Comparison of ENCODE assay signal across 27 cellular contexts in genomic region chr13:113746143-113746525, GRCh38. TPM values are rescaled to one million over a fixed set of nuclear protein-coding genes. Genes with fewer than 3 reads are reported as not detected.
A peak's percentile ranks its signal among the peaks of the same experiment; 100 is the strongest.
DNase-seq lines count a peak whose midpoint lies in the region; ATAC-seq, FAIRE-seq and TF ChIP-seq lines count a peak whose summit lies in the region.
"Had no signal": no experiment of that assay in that cellular context is flagged by ENCODE, and none has a peak within 500 bp of the region (broad histone marks: within the 10 kb centered on the region; RNA-seq: fewer than 3 reads in every experiment).

No MANE protein-coding gene starts in this region.

- ATAC-seq in A549 (peak; percentile 27 to 48; a peak in 4 of 6 replicates), GM23338 (peak; percentile 14; the same call in 2 of the 3 replicates), left colon (peak; percentile 79), HG03565 (IDR thresholded peaks at IDR 0.05; ENCODE audit: unreplicated experiment) (no peak)
- ATAC-seq: esophagus mucosa, gastrocnemius medialis, pancreas had no signal

- CTCF ChIA-PET in A549 (lab: Yijun Ruan, JAX): interaction anchor here (0.9 kb wide), 1 partner anchor 13 kb away, joined by 3 read pairs; no protein-coding TSS in a partner anchor

- POLR2A ChIA-PET in A549 (lab: Yijun Ruan, JAX): interaction anchor here (0.6 kb wide), 1 partner anchor 180 kb away, joined by 3 read pairs; no protein-coding TSS in a partner anchor

- H4K20me1 ChIP-seq in GM23338 (replicated peaks; ENCODE audit: insufficient read depth): no peaks in the 10 kb centered on the region

- H3K9me3 ChIP-seq in A549: no peaks in the 10 kb centered on the region
- H3K9me3 ChIP-seq: gastrocnemius medialis, pancreas, thyroid gland had no signal

- H3K4me1 Mint-ChIP-seq in GM23338: peaks cover 20% of the 10 kb centered on the region

- H3K4me1 ChIP-seq in A549 (peaks cover 3% of the 10 kb centered on the region; the same call in 1 of the 3 replicates), GM23338 (ENCODE audit: insufficient read depth) (no peaks in the 10 kb centered on the region)
- H3K4me1 ChIP-seq: gastrocnemius medialis, pancreas had no signal

- TF ChIP-seq RAD21 in A549 (conservative IDR thresholded peaks at IDR 0.05 in 1 of 2, IDR thresholded peaks at IDR 0.05 in 1 of 2): no peak

- H3K27me3 ChIP-seq in GM23338 (ENCODE audit: insufficient read depth): no peaks in the 10 kb centered on the region
- no peaks in the 10 kb centered on the region for H3K27me3 ChIP-seq in brain microvascular endothelial cell (replicated peaks)
- H3K27me3 ChIP-seq: gastrocnemius medialis, pancreas, thyroid gland had no signal

- no peak overlapping the region for H3K4me3 Mint-ChIP-seq in GM23338
- H3K4me3 Mint-ChIP-seq: naive B cell had no signal

- H3K27ac ChIP-seq in A549: no peak overlapping the region
- peak overlapping the region; percentile 87; the same call in 1 of the 2 replicates for H3K27ac ChIP-seq in GM23338 (ENCODE audit: low read depth)
- H3K27ac ChIP-seq in brain microvascular endothelial cell: no peak overlapping the region
- H3K27ac ChIP-seq: gastrocnemius medialis, KMS-11, pancreas, PC-9, SJSA1, thyroid gland, VCaP had no signal

- peak overlapping the region; percentile 70 for H3K27ac Mint-ChIP-seq in GM23338
- H3K27ac Mint-ChIP-seq: naive B cell had no signal

- peaks cover 4% of the 10 kb centered on the region; the same call in 1 of the 2 replicates for H3K9me2 ChIP-seq in GM23338 (ENCODE audit: insufficient read depth)

- TF ChIP-seq POLR2A in A549 (IDR thresholded peaks at IDR 0.05; ENCODE audit: low read length): no peak

- peaks cover 10% of the 10 kb centered on the region for H3K9me3 Mint-ChIP-seq in GM23338

- peaks cover 17% of the 10 kb centered on the region for H3K27me3 Mint-ChIP-seq in GM23338 (ENCODE audit: insufficient read depth, low read depth, poor library complexity)

- FAIRE-seq in A549 (lab: Jason Lieb, UNC): no peak
- FAIRE-seq: H54, pancreas had no signal

- no peaks in the 10 kb centered on the region for H3K79me2 ChIP-seq in GM23338 (replicated peaks; ENCODE audit: insufficient read depth)

- peaks cover 9% of the 10 kb centered on the region; the same call in 2 of the 3 replicates for H3K36me3 Mint-ChIP-seq in GM23338 (ENCODE audit: low read depth)
- H3K36me3 Mint-ChIP-seq: CD14-positive monocyte, naive B cell had no signal

- peak in 1 of 2 experiments; percentile 22 for DNase-seq in A549 (ENCODE audit: low read depth in 1 of 2, low spot score in 1 of 2)
- peak; percentile 34 for DNase-seq in GM23338 (ENCODE audit: low spot score)
- DNase-seq in RPMI8226: peak; percentile 7
- DNase-seq in left colon: peak in 1 of 2 donors; percentile 52
- DNase-seq in stimulated activated CD4-positive, alpha-beta T cell treated with anti-CD3 and anti-CD28 coated beads, Interleukin-12 subunit alpha, Interleukin-12 subunit beta, amount 100 ng/mL, for 4 hours: no peak
- no peak for DNase-seq in activated gamma-delta T cell treated with Interleukin-2 at 50 U/mL for 16 hours
- no peak for DNase-seq in brain microvascular endothelial cell
- DNase-seq: activated CD4-positive, alpha-beta T cell treated with anti-CD3 and anti-CD28 coated beads, Interleukin-2, amount 50 U/mL, for 4 hours; central memory CD4-positive, alpha-beta T cell; effector CD4-positive, alpha-beta T cell; gastrocnemius medialis; naive B cell; NCI-H1105; NCI-H2171; PC-9; stimulated activated CD4-positive, alpha-beta T cell treated with anti-CD3 and anti-CD28 coated beads, Interleukin-2, amount 100 ng/mL, for 24 hours; stimulated activated naive CD4-positive, alpha-beta T cell; T-helper 2 cell; thyroid gland had no signal

- H2AFZ ChIP-seq in GM23338: 0 out of 2 replicates have a peak overlapping the region, but pooled peaks have one; percentile 66
- H2AFZ ChIP-seq: PC-9 had no signal

- in situ Hi-C loops in brain microvascular endothelial cell (cut with HindIII; ENCODE audit: low pct_ligation_motif_present, low sequenced_read_pairs): no loop called here

- no peak for TF ChIP-seq EP300 in A549 (IDR thresholded peaks at IDR 0.05)

- intact Hi-C loops in left colon (cut with DNase I, micrococcal nuclease): no loop called here

- TF ChIP-seq CTCF in A549 (IDR thresholded peaks at IDR 0.05) (no peak), GM23338 (conservative IDR thresholded peaks at IDR 0.05; ENCODE audit: low read depth in 2 of 2) (no peak), brain microvascular endothelial cell (IDR thresholded peaks at IDR 0.05; ENCODE audit: low read depth, low read length, missing control alignments) (no peak)

- H3K36me3 ChIP-seq in GM23338 (ENCODE audit: insufficient read depth) (no peaks in the 10 kb centered on the region), brain microvascular endothelial cell (replicated peaks) (no peaks in the 10 kb centered on the region)
- H3K36me3 ChIP-seq: gastrocnemius medialis, pancreas, SJSA1, thyroid gland had no signal

- no peak overlapping the region for H3K4me2 ChIP-seq in A549
- H3K4me2 ChIP-seq in GM23338: no peak overlapping the region
- H3K4me2 ChIP-seq: KMS-11, PC-9 had no signal

- H3K4me3 ChIP-seq in A549: no peak overlapping the region
- no peak overlapping the region for H3K4me3 ChIP-seq in GM23338
- no peak overlapping the region for H3K4me3 ChIP-seq in brain microvascular endothelial cell (ENCODE audit: low read depth, low read length)
- H3K4me3 ChIP-seq: gastrocnemius medialis, pancreas, PC-9, SJSA1, thyroid gland had no signal

- 69% methylated on average over 5 of the region's 5 CpGs for WGBS in A549 (ENCODE audit: missing lambda C conversion rate)

- H3F3A ChIP-seq in GM23338 (replicated peaks; ENCODE audit: low read depth): peaks cover 22% of the 10 kb centered on the region

TF ChIP-seq in A549, 52 proteins besides CTCF, POLR2A, EP300 and RAD21 (continues in another document):
- TF ChIP-seq HES2 (IDR thresholded peaks at IDR 0.05) (no peak), ZSCAN20 (CRISPR knock-in tag; IDR thresholded peaks at IDR 0.05) (no peak), FOSL2 (IDR thresholded peaks at IDR 0.05) (no peak), FOSL2 (CRISPR knock-in tag; IDR thresholded peaks at IDR 0.05) (no peak), RARB (CRISPR knock-in tag; IDR thresholded peaks at IDR 0.05) (no peak), MAX (IDR thresholded peaks at IDR 0.05) (no peak), NFE2L2 (conservative IDR thresholded peaks at IDR 0.05; ENCODE audit: low read length) (no peak), E2F6 (IDR thresholded peaks at IDR 0.05; ENCODE audit: borderline replicate concordance, low read depth) (no peak), RFX5 (IDR thresholded peaks at IDR 0.05) (no peak), ZNF302 (CRISPR knock-in tag; IDR thresholded peaks at IDR 0.05) (no peak), HDAC2 (IDR thresholded peaks at IDR 0.05) (no peak), HEYL (CRISPR knock-in tag; IDR thresholded peaks at IDR 0.05) (no peak), ZC3H11A (IDR thresholded peaks at IDR 0.05) (no peak)

TF ChIP-seq in GM23338, 12 proteins besides CTCF, POLR2A, EP300 and RAD21 (continues in another document):
- TF ChIP-seq POLR2AphosphoS5 (IDR thresholded peaks at IDR 0.05; ENCODE audit: low read depth): no peak

RNA-seq across cellular contexts. Expression of gene TMEM255B, which starts 12.9 kb away (rescaled TPM):
- polyA plus RNA-seq in A549 (2011; rRNA removed) (0.30 and 0.54 TPM in 2 replicates), A549 (2017; fragmentation: RNase III; extraction: RNeasy Plus Mini Kit Qiagen cat#74134 plus additional on column Dnase treatment) (0.28 to 1.1 TPM (median 1.1 TPM) in 3 replicates), GM23338 (2016; fragmentation: Nextera tagmentation; extraction: Ambion mirVana) (4.0 and 4.4 TPM in 2 replicates)
- 0.22 and 0.34 TPM in 2 replicates for polyA plus RNA-seq in A549 (2012; cell fraction: cytosol; rRNA removed)
- polyA plus RNA-seq in A549 (2012; cell fraction: nucleus; rRNA removed): 0.31 and 0.37 TPM in 2 replicates
- 0.04 and 0.05 TPM in 2 replicates for polyA minus RNA-seq in A549 (2011; rRNA and poly(A)+ RNA removed)
- total RNA-seq in GM23338 (2014; rRNA removed; shearing (Covaris generic)): 0.69 and 0.82 TPM in 2 replicates
- 1 to 10 TPM; 1.9 to 2.4 TPM for total RNA-seq in left colon

Comparison
In these comparisons a context has a peak if more than half of its experiments do, and no peak if none do; other contexts are left out.
1. DNase-seq: peak in GM23338 (single experiment) and RPMI8226 (single experiment); none in stimulated activated CD4-positive, alpha-beta T cell treated with anti-CD3 and anti-CD28 coated beads, Interleukin-12 subunit alpha, Interleukin-12 subunit beta, amount 100 ng/mL, for 4 hours (single experiment), activated gamma-delta T cell treated with Interleukin-2 at 50 U/mL for 16 hours (single experiment) and brain microvascular endothelial cell (single experiment).